12 cellular contexts compared by ENCODE assay signal in genomic region chr3:185928532-185928931, GRCh38. TPM values are rescaled to one million over a fixed set of nuclear protein-coding genes. Genes with fewer than 3 reads are reported as not detected.
DNase-seq lines count a peak whose midpoint lies in the region; ATAC-seq, FAIRE-seq and TF ChIP-seq lines count a peak whose summit lies in the region.
"Had no signal": no experiment of that assay in that cellular context is flagged by ENCODE, and none has a peak within 500 bp of the region (broad histone marks: within the 10 kb centered on the region; RNA-seq: fewer than 3 reads in every experiment).

No MANE protein-coding gene starts in this region.

- H3K27me3 Mint-ChIP-seq in CD4-positive, alpha-beta T cell: no peaks in the 10 kb centered on the region

- H3K27ac Mint-ChIP-seq in CD4-positive, alpha-beta T cell: peak overlapping the region; percentile 56

- no peak for ATAC-seq in CD4-positive, alpha-beta T cell (ENCODE audit: poor library complexity)
- ATAC-seq in omental fat pad (ENCODE audit: low FRiP score) (no peak), HG03196 (IDR thresholded peaks at IDR 0.05; ENCODE audit: unreplicated experiment) (no peak)
- ATAC-seq: HCT116 had no signal

- peaks cover 96% of the 10 kb centered on the region for H3K36me3 Mint-ChIP-seq in CD4-positive, alpha-beta T cell (ENCODE audit: low read depth)

- H3K36me3 ChIP-seq in ascending aorta: peaks cover 19 to 40% of the 10 kb centered on the region in 2 donors
- H3K36me3 ChIP-seq in muscle layer of duodenum (ENCODE audit: control insufficient read depth in 1 of 2, insufficient read depth in 2 of 2, low read length in 2 of 2): peaks cover 18 to 43% of the 10 kb centered on the region in 2 donors

- no peak for FAIRE-seq in GM12892 (lab: Jason Lieb, UNC)

- no peak for TF ChIP-seq POLR2A in GM12892 (IDR thresholded peaks at IDR 0.05; ENCODE audit: low read depth, low read length)

- H3K4me1 ChIP-seq in ascending aorta (peaks cover 17 to 64% of the 10 kb centered on the region in 2 donors), muscle layer of duodenum (ENCODE audit: control insufficient read depth in 1 of 2, insufficient read depth in 2 of 2, low read length in 2 of 2) (peaks cover 41 to 76% of the 10 kb centered on the region in 2 donors)

- no peak for TF ChIP-seq CTCF in CD4-positive, alpha-beta T cell (IDR thresholded peaks at IDR 0.05)
- TF ChIP-seq CTCF in HFF-Myc (IDR thresholded peaks at IDR 0.05; ENCODE audit: low read depth, low read length, missing control alignments) (no peak), ascending aorta (IDR thresholded peaks at IDR 0.05) (no peak), omental fat pad (IDR thresholded peaks at IDR 0.05) (no peak)

- CTCF ChIA-PET in CD4-positive, alpha-beta T cell (lab: Charles Lee): interaction anchor here (0.9 to 2.3 kb wide), 2 partner anchors 15 to 689 kb away, joined by 3 to 24 read pairs; no protein-coding TSS in a partner anchor

- no peaks in the 10 kb centered on the region for H3K9me3 Mint-ChIP-seq in CD4-positive, alpha-beta T cell

- no peaks in the 10 kb centered on the region for H3K9me3 ChIP-seq in CD4-positive, alpha-beta T cell (ENCODE audit: control insufficient read depth, low read length)
- H3K9me3 ChIP-seq in ascending aorta (no peaks in the 10 kb centered on the region), muscle layer of duodenum (ENCODE audit: control insufficient read depth in 1 of 2, low read length in 2 of 2) (no peaks in the 10 kb centered on the region)

- peak overlapping the region; percentile 97 for H3K4me3 Mint-ChIP-seq in CD4-positive, alpha-beta T cell

- H3K4me1 Mint-ChIP-seq in CD4-positive, alpha-beta T cell (ENCODE audit: low read depth): peaks cover 100% of the 10 kb centered on the region

- intact Hi-C loops in CD4-positive, alpha-beta T cell (cut with DNase I, micrococcal nuclease): loop anchor here in 1 of 2 experiments (1.0 kb wide), 1 partner anchor 10 kb away; the partner anchor contains the start of gene TRA2B
- intact Hi-C loops in ascending aorta (cut with DNase I): no loop called here

- POLR2A ChIA-PET in CD4-positive, alpha-beta T cell (lab: Charles Lee): interaction anchor here (1.2 to 6.2 kb wide), 4 partner anchors 8 to 639 kb away, joined by 3 to 116 read pairs (median 14); partner anchors contain the start of genes TBCCD1 and TRA2B

- peak overlapping the region; percentile 4 for H3K27ac ChIP-seq in CD4-positive, alpha-beta T cell (ENCODE audit: low read depth, low read length)
- H3K27ac ChIP-seq in ascending aorta (no peak overlapping the region), muscle layer of duodenum (ENCODE audit: low read length) (peak overlapping the region; percentile 2)

- H3K4me3 ChIP-seq in HFF-Myc (replicated peaks; ENCODE audit: low read depth, low read length) (peak overlapping the region; percentile 99), ascending aorta (peak overlapping the region; percentile 32 to 38), muscle layer of duodenum (ENCODE audit: low read depth in 1 of 2, low read length in 2 of 2) (peak overlapping the region; percentile 2 to 32)

- no peaks in the 10 kb centered on the region for H3K27me3 ChIP-seq in CD4-positive, alpha-beta T cell (ENCODE audit: control insufficient read depth, insufficient read depth, low read length)
- no peaks in the 10 kb centered on the region for H3K27me3 ChIP-seq in ascending aorta
- no peaks in the 10 kb centered on the region for H3K27me3 ChIP-seq in muscle layer of duodenum (ENCODE audit: low read depth, low read length)

- DNase-seq in CD4-positive, alpha-beta T cell: no peak
- no peak for DNase-seq in HFF-Myc (ENCODE audit: extremely low read depth, low read depth)
- no peak for DNase-seq in ascending aorta (ENCODE audit: low spot score in 2 of 2)
- no peak for DNase-seq in C1 segment of cervical spinal cord (lab: John Stamatoyannopoulos, UW)
- DNase-seq in GM12892 (ENCODE audit: insufficient read length): no peak
- DNase-seq in omental fat pad (ENCODE audit: low spot score): no peak
- DNase-seq: activated CD4-positive, CD25-positive, alpha-beta regulatory T cell treated with anti-CD3 and anti-CD28 coated beads, Interleukin-2, amount 50 U/mL, for 72 hours; NCI-H146; posterior cingulate gyrus had no signal

RNA-seq across cellular contexts. Expression of gene TRA2B, which starts 9.3 kb away (rescaled TPM):
- 100 to 1,000 TPM; 549 to 585 TPM for total RNA-seq in CD4-positive, alpha-beta T cell
- 138 TPM for total RNA-seq in ascending aorta
- 166 TPM for polyA plus RNA-seq in GM12892 (2012; ENCODE audit: missing spikeins)
- 100 to 1,000 TPM; 211 to 286 (median 223) TPM for total RNA-seq in omental fat pad

Comparison
In these comparisons a context has a peak if more than half of its experiments do, and no peak if none do; other contexts are left out.
1. H3K27ac ChIP-seq: peak in CD4-positive, alpha-beta T cell (single experiment) and muscle layer of duodenum (single experiment); none in ascending aorta (0 of 2).
2. H3K4me3 ChIP-seq: peak in every context shown above with its lines; median percentile 99 in HFF-Myc; 35 in ascending aorta; 17 in muscle layer of duodenum.